ENCODE assay signal across 24 cellular contexts in genomic region chr16:31709181-31709580, GRCh38.
DNase-seq lines count a peak whose midpoint lies in the region; ATAC-seq and TF ChIP-seq lines count a peak whose summit lies in the region.
"Had no signal": no experiment of that assay in that cellular context is flagged by ENCODE, and none has a peak within 500 bp of the region (broad histone marks: within the 10 kb centered on the region; RNA-seq: fewer than 3 reads in every experiment).

No MANE protein-coding gene starts in this region.

- CTCF ChIA-PET in CD4-positive, alpha-beta T cell (lab: Charles Lee), result no interaction called here

- no peak for TF ChIP-seq CTCF in CD4-positive, alpha-beta T cell (IDR thresholded peaks at IDR 0.05)
- no peak for TF ChIP-seq CTCF in endothelial cell (IDR thresholded peaks at IDR 0.05; ENCODE audit: unreplicated experiment)

- no peaks in the 10 kb centered on the region for H3K27me3 Mint-ChIP-seq in activated T-cell treated with anti-CD3 and anti-CD28 coated beads, Interleukin-2, amount 50 U/mL, for 24 hours
- H3K27me3 Mint-ChIP-seq in activated T-cell treated with anti-CD3 and anti-CD28 coated beads, Interleukin-2, amount 50 U/mL, for 4 hours (ENCODE audit: low read depth), result no peaks in the 10 kb centered on the region
- H3K27me3 Mint-ChIP-seq in CD4-positive, alpha-beta T cell, result no peaks in the 10 kb centered on the region
- H3K27me3 Mint-ChIP-seq in endothelial cell (ENCODE audit: unreplicated experiment), result peaks cover 14% of the 10 kb centered on the region

- H3K27ac ChIP-seq in CD4-positive, alpha-beta T cell (ENCODE audit: low read depth, low read length), result no peak overlapping the region
- H3K27ac ChIP-seq: SJCRH30 had no signal

- H3K9me3 ChIP-seq in CD4-positive, alpha-beta T cell (ENCODE audit: control insufficient read depth, low read length), result no peaks in the 10 kb centered on the region
- H3K9me3 ChIP-seq: SJCRH30 had no signal

- no peak overlapping the region for H3K4me3 Mint-ChIP-seq in activated T-cell treated with anti-CD3 and anti-CD28 coated beads, Interleukin-2, amount 50 U/mL, for 24 hours
- H3K4me3 Mint-ChIP-seq in activated T-cell treated with anti-CD3 and anti-CD28 coated beads, Interleukin-2, amount 50 U/mL, for 4 hours, result no peak overlapping the region
- peak overlapping the region; percentile 47 for H3K4me3 Mint-ChIP-seq in CD4-positive, alpha-beta T cell
- peak overlapping the region; percentile 65 for H3K4me3 Mint-ChIP-seq in endothelial cell (ENCODE audit: unreplicated experiment)

- peaks cover 13% of the 10 kb centered on the region for H3K36me3 ChIP-seq in H7 (replicated peaks; ENCODE audit: control insufficient read depth, insufficient read depth, low read length)
- H3K36me3 ChIP-seq: SJCRH30 had no signal

- POLR2A ChIA-PET in CD4-positive, alpha-beta T cell (lab: Charles Lee), result interaction anchor here (0.6 to 4.6 kb wide), 7 partner anchors 8 to 635 kb away, joined by 3 to 56 read pairs (median 5); partner anchors contain the start of genes RUSF1, ZNF646 and ZNF668

- peaks cover 69% of the 10 kb centered on the region for H3K36me3 Mint-ChIP-seq in activated T-cell treated with anti-CD3 and anti-CD28 coated beads, Interleukin-2, amount 50 U/mL, for 24 hours (ENCODE audit: low read depth)
- peaks cover 27% of the 10 kb centered on the region for H3K36me3 Mint-ChIP-seq in activated T-cell treated with anti-CD3 and anti-CD28 coated beads, Interleukin-2, amount 50 U/mL, for 4 hours (ENCODE audit: insufficient read depth)
- H3K36me3 Mint-ChIP-seq in CD4-positive, alpha-beta T cell (ENCODE audit: low read depth), result peaks cover 77% of the 10 kb centered on the region
- peaks cover 29% of the 10 kb centered on the region for H3K36me3 Mint-ChIP-seq in endothelial cell (ENCODE audit: low read depth, unreplicated experiment)

- peaks cover 43% of the 10 kb centered on the region for H3K4me1 Mint-ChIP-seq in activated T-cell treated with anti-CD3 and anti-CD28 coated beads, Interleukin-2, amount 50 U/mL, for 24 hours (ENCODE audit: low read depth)
- peaks cover 18% of the 10 kb centered on the region for H3K4me1 Mint-ChIP-seq in activated T-cell treated with anti-CD3 and anti-CD28 coated beads, Interleukin-2, amount 50 U/mL, for 4 hours (ENCODE audit: low read depth)
- H3K4me1 Mint-ChIP-seq in CD4-positive, alpha-beta T cell (ENCODE audit: low read depth), result peaks cover 60% of the 10 kb centered on the region
- H3K4me1 Mint-ChIP-seq in endothelial cell (ENCODE audit: unreplicated experiment), result peaks cover 2% of the 10 kb centered on the region

- H3K9me3 Mint-ChIP-seq in activated T-cell treated with anti-CD3 and anti-CD28 coated beads, Interleukin-2, amount 50 U/mL, for 24 hours, result peaks cover under 1% of the 10 kb centered on the region
- H3K9me3 Mint-ChIP-seq in activated T-cell treated with anti-CD3 and anti-CD28 coated beads, Interleukin-2, amount 50 U/mL, for 4 hours, result no peaks in the 10 kb centered on the region
- H3K9me3 Mint-ChIP-seq in CD4-positive, alpha-beta T cell, result no peaks in the 10 kb centered on the region
- H3K9me3 Mint-ChIP-seq in endothelial cell (ENCODE audit: unreplicated experiment), result no peaks in the 10 kb centered on the region

- ATAC-seq in activated T-cell treated with anti-CD3 and anti-CD28 coated beads, Interleukin-2, amount 50 U/mL, for 4 hours, result no peak
- no peak for ATAC-seq in CD4-positive, alpha-beta T cell (ENCODE audit: poor library complexity)
- ATAC-seq: PC-3, Right ventricle myocardium inferior, SK-N-SH treated with all-trans-retinoic acid at 6 μM for 48 hours had no signal

- no peaks in the 10 kb centered on the region for H3K27me3 ChIP-seq in CD4-positive, alpha-beta T cell (ENCODE audit: control insufficient read depth, insufficient read depth, low read length)
- H3K27me3 ChIP-seq in H7 (ENCODE audit: control insufficient read depth, insufficient read depth, low read length), result no peaks in the 10 kb centered on the region
- H3K27me3 ChIP-seq: SJCRH30 had no signal

- intact Hi-C loops in CD4-positive, alpha-beta T cell (cut with DNase I, micrococcal nuclease), result loop anchor here in 1 of 2 experiments (5.0 to 10.0 kb wide), 2 partner anchors 202 to 524 kb away; partner anchors contain the start of genes FUS and RUSF1

- no peak for DNase-seq in activated T-cell treated with anti-CD3 and anti-CD28 coated beads, Interleukin-2, amount 50 U/mL, for 24 hours
- no peak for DNase-seq in activated T-cell treated with anti-CD3 and anti-CD28 coated beads, Interleukin-2, amount 50 U/mL, for 4 hours
- no peak for DNase-seq in CD4-positive, alpha-beta T cell
- DNase-seq in H7 (peak; percentile 30), endothelial cell (ENCODE audit: low spot score) (no peak), SKM-1 treated with dmso at 0.1 percent for 144 hours (lab: John Stamatoyannopoulos, UW; ENCODE audit: unreplicated experiment) (no peak)
- no peak for DNase-seq in stimulated activated CD4-positive, alpha-beta T cell treated with anti-CD3 and anti-CD28 coated beads, Interleukin-2, amount 100 ng/mL, for 48 hours
- no peak for DNase-seq in stimulated activated CD4-positive, alpha-beta T cell treated with anti-CD3 and anti-CD28 coated beads, Interleukin-15, amount 100 ng/mL, for 24 hours
- DNase-seq: EL; GDM1; KBM-7; MM.1S; NCI-H1048; NCI-H1417; NCI-H1694; NCI-H2029 treated with DMSO at 0.1 percent for 48 hours; NCI-H446 treated with DMSO at 0.1 percent for 48 hours; NCI-H526; NCI-H82; NK-92 treated with Interleukin-12 subunit alpha and Interleukin-12 subunit beta, amount 100 ng/mL, for 24 hours; PC-3; SJCRH30 had no signal

- H3K4me3 ChIP-seq in H7 (ENCODE audit: insufficient read depth, low read depth, low read length), result no peak overlapping the region
- H3K4me3 ChIP-seq: SJCRH30 had no signal

- H3K27ac Mint-ChIP-seq in activated T-cell treated with anti-CD3 and anti-CD28 coated beads, Interleukin-2, amount 50 U/mL, for 24 hours, result peak overlapping the region; percentile 12
- H3K27ac Mint-ChIP-seq in CD4-positive, alpha-beta T cell, result peak overlapping the region; percentile 77
- H3K27ac Mint-ChIP-seq in endothelial cell (ENCODE audit: unreplicated experiment), result no peak overlapping the region

Comparison
In these comparisons a context has a peak if more than half of its experiments do, and no peak if none do; other contexts are left out.
1. H3K4me3 Mint-ChIP-seq: peak in CD4-positive, alpha-beta T cell (single experiment) and endothelial cell (single experiment); none in activated T-cell treated with anti-CD3 and anti-CD28 coated beads, Interleukin-2, amount 50 U/mL, for 24 hours (single experiment) and activated T-cell treated with anti-CD3 and anti-CD28 coated beads, Interleukin-2, amount 50 U/mL, for 4 hours (single experiment).